Comparison of ENCODE assay signal across 19 cellular contexts in genomic region chr2:134039912-134040581, GRCh38.
DNase-seq lines count a peak whose midpoint lies in the region; ATAC-seq, FAIRE-seq and TF ChIP-seq lines count a peak whose summit lies in the region.
"Had no signal": no experiment of that assay in that cellular context is flagged by ENCODE, and none has a peak within 500 bp of the region (broad histone marks: within the 10 kb centered on the region; RNA-seq: fewer than 3 reads in every experiment).

No MANE protein-coding gene starts in this region.

- H3K79me2 ChIP-seq in OCI-LY3 (ENCODE audit: low read length), result no peaks in the 10 kb centered on the region

- H4K20me1 ChIP-seq in OCI-LY3 (ENCODE audit: insufficient read depth, low read length), result no peaks in the 10 kb centered on the region

- no peak for TF ChIP-seq POLR2A in GM12892 (IDR thresholded peaks at IDR 0.05; ENCODE audit: low read depth, low read length)
- TF ChIP-seq POLR2A in H54 (IDR thresholded peaks at IDR 0.05; ENCODE audit: low read depth, low read length), result no peak
- no peak for TF ChIP-seq POLR2A in body of pancreas (IDR thresholded peaks at IDR 0.05)

- no peak for TF ChIP-seq CTCF in OCI-LY3 (IDR thresholded peaks at IDR 0.05; ENCODE audit: low read depth, low read length)
- no peak for TF ChIP-seq CTCF in body of pancreas (IDR thresholded peaks at IDR 0.05)

- intact Hi-C loops in activated T-helper 1 cell treated with anti-CD3 and anti-CD28 coated beads, Interleukin-12 subunit alpha, Interleukin-12 subunit beta, Interleukin-2, Interleukin-4 antibody, amounts not matched to agents 30 ng/mL and 10 ng/mL and 1 ng/mL, durations not matched to agents 14 hours and 24 hours and 36 hours (cut with micrococcal nuclease), result no loop called here
- intact Hi-C loops in body of pancreas (cut with DNase I), result no loop called here

- H2AFZ ChIP-seq in OCI-LY3 (ENCODE audit: low read depth, low read length), result no peak overlapping the region
- H2AFZ ChIP-seq: GM23248 had no signal

- ATAC-seq in GM19351 (IDR thresholded peaks at IDR 0.05; ENCODE audit: unreplicated experiment) (peak; percentile 69), HG02885 (IDR thresholded peaks at IDR 0.05; ENCODE audit: poor library complexity, unreplicated experiment) (peak; percentile 54), body of pancreas (no peak)
- ATAC-seq: left lung had no signal

- H3K27me3 Mint-ChIP-seq in activated T-helper 1 cell treated with anti-CD3 and anti-CD28 coated beads, Interleukin-12 subunit alpha, Interleukin-12 subunit beta, Interleukin-2, Interleukin-4 antibody, amounts not matched to agents 30 ng/mL and 10 ng/mL and 1 ng/mL, durations not matched to agents 14 hours and 24 hours and 36 hours (ENCODE audit: insufficient read depth), result peaks cover 4% of the 10 kb centered on the region
- H3K27me3 Mint-ChIP-seq: progenitor cell of endocrine pancreas had no signal

- H3K4me1 ChIP-seq in OCI-LY3 (ENCODE audit: low read length) (peaks cover 32% of the 10 kb centered on the region), body of pancreas (no peaks in the 10 kb centered on the region)
- H3K4me1 ChIP-seq: left lung, stomach, uterus had no signal

- peaks cover 5% of the 10 kb centered on the region; the same call in 1 of the 2 replicates for H3K9me3 ChIP-seq in OCI-LY3 (ENCODE audit: insufficient read depth, low read length)
- H3K9me3 ChIP-seq in body of pancreas, result no peaks in the 10 kb centered on the region
- H3K9me3 ChIP-seq: left lung, MG63, uterus had no signal

- peak overlapping the region; percentile 46 for H3K27ac ChIP-seq in OCI-LY3 (ENCODE audit: low read length)
- H3K27ac ChIP-seq in body of pancreas, result no peak overlapping the region
- H3K27ac ChIP-seq: GM23248, left lung, stomach, uterus had no signal

- H3K4me2 ChIP-seq in OCI-LY3 (ENCODE audit: low read length), result peak overlapping the region; percentile 23; the same call in 1 of the 2 replicates

- H3K4me3 ChIP-seq in OCI-LY3 (ENCODE audit: low read length) (no peak overlapping the region), body of pancreas (no peak overlapping the region)
- H3K4me3 ChIP-seq: GM23248, left lung, MG63, stomach, uterus had no signal

- WGBS in body of pancreas, 2 donors, result 71 to 85% methylated on average over 1 of the region's 1 CpG

- DNase-seq in GM12892 (ENCODE audit: insufficient read length), result no peak
- no peak for DNase-seq in H54 (ENCODE audit: insufficient read length, low spot score)
- no peak for DNase-seq in activated T-helper 1 cell treated with anti-CD3 and anti-CD28 coated beads, Interleukin-12 subunit alpha, Interleukin-12 subunit beta, Interleukin-2, Interleukin-4 antibody, amounts not matched to agents 30 ng/mL and 10 ng/mL and 1 ng/mL, durations not matched to agents 14 hours and 24 hours and 36 hours (ENCODE audit: low spot score)
- DNase-seq in body of pancreas, result no peak
- DNase-seq in NCI-H2107 (lab: John Stamatoyannopoulos, UW), result no peak
- DNase-seq: central memory CD4-positive, alpha-beta T cell; endodermal cell; foreskin fibroblast; GM23248; left lung; MG63; NCI-H2081; stomach; uterus had no signal

- H3K4me3 Mint-ChIP-seq in activated T-helper 1 cell treated with anti-CD3 and anti-CD28 coated beads, Interleukin-12 subunit alpha, Interleukin-12 subunit beta, Interleukin-2, Interleukin-4 antibody, amounts not matched to agents 30 ng/mL and 10 ng/mL and 1 ng/mL, durations not matched to agents 14 hours and 24 hours and 36 hours, result no peak overlapping the region
- H3K4me3 Mint-ChIP-seq: activated naive CD8-positive, alpha-beta T cell; endodermal cell had no signal

- H3K4me1 Mint-ChIP-seq in activated T-helper 1 cell treated with anti-CD3 and anti-CD28 coated beads, Interleukin-12 subunit alpha, Interleukin-12 subunit beta, Interleukin-2, Interleukin-4 antibody, amounts not matched to agents 30 ng/mL and 10 ng/mL and 1 ng/mL, durations not matched to agents 14 hours and 24 hours and 36 hours (ENCODE audit: low read depth), result peaks cover 10% of the 10 kb centered on the region
- H3K4me1 Mint-ChIP-seq: endodermal cell had no signal

- H3K9ac ChIP-seq in OCI-LY3 (ENCODE audit: low read length), result no peak overlapping the region
- H3K9ac ChIP-seq: GM23248 had no signal

- no peaks in the 10 kb centered on the region for H3K36me3 Mint-ChIP-seq in activated T-helper 1 cell treated with anti-CD3 and anti-CD28 coated beads, Interleukin-12 subunit alpha, Interleukin-12 subunit beta, Interleukin-2, Interleukin-4 antibody, amounts not matched to agents 30 ng/mL and 10 ng/mL and 1 ng/mL, durations not matched to agents 14 hours and 24 hours and 36 hours (ENCODE audit: low read depth)
- H3K36me3 Mint-ChIP-seq: activated naive CD8-positive, alpha-beta T cell had no signal

- H3K9me3 Mint-ChIP-seq in activated T-helper 1 cell treated with anti-CD3 and anti-CD28 coated beads, Interleukin-12 subunit alpha, Interleukin-12 subunit beta, Interleukin-2, Interleukin-4 antibody, amounts not matched to agents 30 ng/mL and 10 ng/mL and 1 ng/mL, durations not matched to agents 14 hours and 24 hours and 36 hours, result no peaks in the 10 kb centered on the region

- no peak overlapping the region for H3K27ac Mint-ChIP-seq in activated T-helper 1 cell treated with anti-CD3 and anti-CD28 coated beads, Interleukin-12 subunit alpha, Interleukin-12 subunit beta, Interleukin-2, Interleukin-4 antibody, amounts not matched to agents 30 ng/mL and 10 ng/mL and 1 ng/mL, durations not matched to agents 14 hours and 24 hours and 36 hours
- H3K27ac Mint-ChIP-seq: activated naive CD8-positive, alpha-beta T cell; endodermal cell; progenitor cell of endocrine pancreas had no signal

- H3K36me3 ChIP-seq in OCI-LY3 (replicated peaks; ENCODE audit: low read depth, low read length), result no peaks in the 10 kb centered on the region
- no peaks in the 10 kb centered on the region for H3K36me3 ChIP-seq in body of pancreas (replicated peaks in 1 of 2; ENCODE audit: insufficient read depth in 1 of 2, low read depth in 2 of 2)
- H3K36me3 ChIP-seq: left lung, MG63, stomach, uterus had no signal

- peak; percentile 21 for FAIRE-seq in GM12892 (lab: Jason Lieb, UNC)
- FAIRE-seq in H54 (lab: Jason Lieb, UNC), result no peak

- peaks cover 8% of the 10 kb centered on the region; the same call in 1 of the 2 replicates for H3K27me3 ChIP-seq in OCI-LY3 (ENCODE audit: low read depth, low read length)
- no peaks in the 10 kb centered on the region for H3K27me3 ChIP-seq in body of pancreas
- H3K27me3 ChIP-seq: left lung, MG63, stomach, uterus had no signal
